8 cellular contexts compared by ENCODE assay signal in genomic region chr11:746289-747175, GRCh38. TPM values are rescaled to one million over a fixed set of nuclear protein-coding genes. Genes with fewer than 3 reads are reported as not detected.
DNase-seq lines count a peak whose midpoint lies in the region; ATAC-seq, FAIRE-seq and TF ChIP-seq lines count a peak whose summit lies in the region.

No MANE protein-coding gene starts in this region.

- peak overlapping the region; percentile 96 to 99 (median 98) for H3K27ac Mint-ChIP-seq in brain

- H3K36me3 ChIP-seq in kidney (ENCODE audit: control insufficient read depth in 1 of 2, insufficient read depth in 2 of 2, low read length in 2 of 2), result no peaks in the 10 kb centered on the region

- ATAC-seq in HG02678 (IDR thresholded peaks at IDR 0.05; ENCODE audit: unreplicated experiment) (peak; percentile 26), GM18909 (IDR thresholded peaks at IDR 0.05; ENCODE audit: poor library complexity, unreplicated experiment) (no peak)

- H3K27ac ChIP-seq in kidney (ENCODE audit: low read depth in 2 of 2, low read length in 2 of 2), result peak overlapping the region; percentile 60 to 71

- H3K4me1 ChIP-seq in kidney (ENCODE audit: control insufficient read depth in 1 of 2, insufficient read depth in 1 of 2, low read depth in 1 of 2, low read length in 2 of 2), result peaks cover 0 to 8% of the 10 kb centered on the region in 2 donors

- DNase-seq in DMS79 treated with DMSO at 0.1 percent for 48 hours (lab: John Stamatoyannopoulos, UW) (peak; percentile 1), DMS79 (lab: John Stamatoyannopoulos, UW) (no peak), NCI-H748 (lab: John Stamatoyannopoulos, UW; ENCODE audit: unreplicated experiment) (peak; percentile 69), kidney (no peak)
- peak; percentile 49 for DNase-seq in stimulated activated CD8-positive, alpha-beta memory T cell treated with anti-CD3 and anti-CD28 coated beads, Interleukin-4, amount 100 ng/mL, for 48 hours

- TF ChIP-seq CTCF in brain (conservative IDR thresholded peaks at IDR 0.05) (no peak), kidney (IDR thresholded peaks at IDR 0.05; ENCODE audit: borderline replicate concordance, extremely low read depth, insufficient read depth) (no peak)

- peak overlapping the region; percentile 63 to 73 for H3K4me3 ChIP-seq in kidney (ENCODE audit: low read length in 2 of 2)

- H3K4me1 Mint-ChIP-seq in brain, result peaks cover 32% of the 10 kb centered on the region

- H3K4me3 Mint-ChIP-seq in brain, result peak overlapping the region; percentile 92 to 96 (median 94)

- peaks cover 0 to 3% (median 0%) of the 10 kb centered on the region in 5 experiments for H3K9me3 Mint-ChIP-seq in brain

- no peaks in the 10 kb centered on the region for H3K9me3 ChIP-seq in kidney (ENCODE audit: control insufficient read depth in 1 of 2, low read length in 2 of 2)

- H3K36me3 Mint-ChIP-seq in brain, result no peaks in the 10 kb centered on the region

- FAIRE-seq in kidney (lab: Jason Lieb, UNC), result no peak

- no peaks in the 10 kb centered on the region for H3K27me3 Mint-ChIP-seq in brain

- H3K9ac ChIP-seq in kidney (ENCODE audit: low read length in 2 of 2), result peak overlapping the region; percentile 65 to 69

- intact Hi-C loops in kidney (cut with DNase I), result no loop called here

RNA-seq across cellular contexts. Expression of gene TALDO1, which starts 0.7 kb away (rescaled TPM):
- 182 TPM for polyA plus RNA-seq in brain (ENCODE audit: insufficient read depth, low read depth, low replicate concordance)
- total RNA-seq in kidney, result 175 TPM
- 312 TPM for polyA plus RNA-seq in kidney (ENCODE audit: insufficient read depth, low read depth, low replicate concordance)

RNA-seq across cellular contexts. Expression of gene GATD1, which starts 30.8 kb away (rescaled TPM):
- polyA plus RNA-seq in brain (ENCODE audit: insufficient read depth, low read depth, low replicate concordance) (44.6 TPM), kidney (ENCODE audit: insufficient read depth, low read depth, low replicate concordance) (38.3 TPM)
- total RNA-seq in kidney, result 66.2 TPM

RNA-seq across cellular contexts. Expression of gene EPS8L2, which starts 40.5 kb away (rescaled TPM):
- polyA plus RNA-seq in brain (ENCODE audit: insufficient read depth, low read depth, low replicate concordance), result 9.5 TPM
- total RNA-seq in kidney, result 287 TPM
- 199 TPM for polyA plus RNA-seq in kidney (ENCODE audit: insufficient read depth, low read depth, low replicate concordance)

RNA-seq across cellular contexts. Expression of gene CEND1, which starts 43.4 kb away (rescaled TPM):
- polyA plus RNA-seq in brain (ENCODE audit: insufficient read depth, low read depth, low replicate concordance) (105 TPM), kidney (ENCODE audit: insufficient read depth, low read depth, low replicate concordance) (3.6 TPM)
- 0.16 TPM for total RNA-seq in kidney

RNA-seq across cellular contexts. Expression of gene TMEM80, which starts 50.9 kb away (rescaled TPM):
- polyA plus RNA-seq in brain (ENCODE audit: insufficient read depth, low read depth, low replicate concordance) (15.6 TPM), kidney (ENCODE audit: insufficient read depth, low read depth, low replicate concordance) (36.2 TPM)
- 38.6 TPM for total RNA-seq in kidney

Comparison
In these comparisons a context has a peak if more than half of its experiments do, and no peak if none do; other contexts are left out.
1. DNase-seq: peak in DMS79 treated with DMSO at 0.1 percent for 48 hours (single experiment), NCI-H748 (single experiment) and stimulated activated CD8-positive, alpha-beta memory T cell treated with anti-CD3 and anti-CD28 coated beads, Interleukin-4, amount 100 ng/mL, for 48 hours (single experiment); none in DMS79 (single experiment) and kidney (single experiment).
2. RNA of gene EPS8L2, which starts 40.5 kb away (polyA plus RNA-seq): 199 TPM in kidney (single experiment); 9.5 TPM in brain (single experiment); every median in the first group is over 10 times any median in the second.